Comparison of ENCODE assay signal across 1 cellular context in genomic region chr15:74414081-74414580, GRCh38.
TF ChIP-seq lines count a peak whose summit lies in the region.

No MANE protein-coding gene starts in this region.

TF ChIP-seq in IMR-90, 13 proteins besides CTCF, POLR2A, EP300 and RAD21:
- TF ChIP-seq ELK1 (IDR thresholded peaks at IDR 0.05; ENCODE audit: borderline replicate concordance, low read depth, low read length) (no peak), FOS (IDR thresholded peaks at IDR 0.05; ENCODE audit: low read depth, low read length) (no peak), SMC3 (IDR thresholded peaks at IDR 0.05; ENCODE audit: low read depth, low read length) (no peak), CEBPB (IDR thresholded peaks at IDR 0.05; ENCODE audit: low read depth, low read length) (no peak), USF2 (IDR thresholded peaks at IDR 0.05; ENCODE audit: low read depth, low read length) (no peak), MAFK (IDR thresholded peaks at IDR 0.05; ENCODE audit: low read depth, low read length) (no peak), MAZ (IDR thresholded peaks at IDR 0.05; ENCODE audit: borderline replicate concordance, low read depth, low read length) (no peak), RFX5 (IDR thresholded peaks at IDR 0.05; ENCODE audit: low read depth, low read length) (no peak), BHLHE40 (IDR thresholded peaks at IDR 0.05; ENCODE audit: low read depth, low read length) (no peak), NFE2L2 (IDR thresholded peaks at IDR 0.05; ENCODE audit: low read depth, low read length) (no peak), MXI1 (IDR thresholded peaks at IDR 0.05; ENCODE audit: borderline replicate concordance, low read depth, low read length) (no peak), RCOR1 (IDR thresholded peaks at IDR 0.05; ENCODE audit: insufficient replicate concordance, low read length) (no peak), CHD1 (IDR thresholded peaks at IDR 0.05; ENCODE audit: low read depth, low read length) (no peak)
